ENCODE assay signal across 9 cellular contexts in genomic region chr3:195907730-195908438, GRCh38. TPM values are rescaled to one million over a fixed set of nuclear protein-coding genes. Genes with fewer than 3 reads are reported as not detected.
A peak's percentile ranks its signal among the peaks of the same experiment; 100 is the strongest.
DNase-seq lines count a peak whose midpoint lies in the region; ATAC-seq, FAIRE-seq and TF ChIP-seq lines count a peak whose summit lies in the region.
"Had no signal": no experiment of that assay in that cellular context is flagged by ENCODE, and none has a peak within 500 bp of the region (broad histone marks: within the 10 kb centered on the region; RNA-seq: fewer than 3 reads in every experiment).

No MANE protein-coding gene starts in this region.

- DNase-seq in H54 (ENCODE audit: insufficient read length, low spot score) (peak; percentile 57), NCI-H2107 (lab: John Stamatoyannopoulos, UW) (peak; percentile 57), mucosa of descending colon (peak; percentile 62 to 81 (median 70)), epidermal melanocyte (ENCODE audit: insufficient read length, low spot score) (no peak)
- DNase-seq in activated CD4-positive, alpha-beta T cell treated with anti-CD3 and anti-CD28 coated beads for 48 hours, result peak; percentile 73
- DNase-seq in stimulated activated naive CD8-positive, alpha-beta T cell treated with anti-CD3 and anti-CD28 coated beads, Interleukin-15, amount 100 ng/mL, for 72 hours, result peak; percentile 64 to 68

- no peaks in the 10 kb centered on the region for H3K9me2 ChIP-seq in DOHH2 (replicated peaks; ENCODE audit: control insufficient read depth, low read length)

- H4K20me1 ChIP-seq in DOHH2 (ENCODE audit: control insufficient read depth, insufficient read depth, low read depth, low read length), result no peaks in the 10 kb centered on the region

- H3K36me3 ChIP-seq in DOHH2 (ENCODE audit: control insufficient read depth, low read length), result no peaks in the 10 kb centered on the region
- no peaks in the 10 kb centered on the region for H3K36me3 ChIP-seq in duodenal mucosa (ENCODE audit: control insufficient read depth in 1 of 2, insufficient read depth in 2 of 2, low read length in 2 of 2)
- H3K36me3 ChIP-seq in mucosa of descending colon (ENCODE audit: low read depth), result no peaks in the 10 kb centered on the region

- H3K79me2 ChIP-seq in DOHH2 (ENCODE audit: control insufficient read depth, low read length), result no peaks in the 10 kb centered on the region; the same call in 1 of the 2 replicates

- intact Hi-C loops in mucosa of descending colon (cut with DNase I, micrococcal nuclease), result no loop called here

- ATAC-seq in mucosa of descending colon, result peak; percentile 60
- peak; percentile 34 for ATAC-seq in stimulated activated naive CD8-positive, alpha-beta T cell treated with anti-CD3 and anti-CD28 coated beads, Interleukin-15, amount 100 ng/mL, for 72 hours

- H3K4me3 ChIP-seq in DOHH2 (ENCODE audit: low read length) (peak overlapping the region; percentile 66), duodenal mucosa (ENCODE audit: low read depth in 1 of 2, low read length in 2 of 2) (peak overlapping the region; percentile 75 to 76), mucosa of descending colon (no peak overlapping the region)

- peak overlapping the region; percentile 90 to 98 for H3K4me3 Mint-ChIP-seq in stimulated activated naive CD8-positive, alpha-beta T cell treated with anti-CD3 and anti-CD28 coated beads, Interleukin-15, amount 100 ng/mL, for 72 hours

- H3K9ac ChIP-seq in duodenal mucosa (ENCODE audit: low read depth in 1 of 2, low read length in 2 of 2), result peak overlapping the region; percentile 56 to 65

- peaks cover 50% of the 10 kb centered on the region for H3K4me1 ChIP-seq in DOHH2 (ENCODE audit: control insufficient read depth, low read length)
- peaks cover 29 to 33% of the 10 kb centered on the region in 2 donors for H3K4me1 ChIP-seq in duodenal mucosa (ENCODE audit: control insufficient read depth in 1 of 2, insufficient read depth in 2 of 2, low read length in 2 of 2)
- H3K4me1 ChIP-seq in mucosa of descending colon (ENCODE audit: low read depth), result peaks cover 26% of the 10 kb centered on the region

- no peaks in the 10 kb centered on the region for H3K9me3 Mint-ChIP-seq in stimulated activated naive CD8-positive, alpha-beta T cell treated with anti-CD3 and anti-CD28 coated beads, Interleukin-15, amount 100 ng/mL, for 72 hours

- no peaks in the 10 kb centered on the region for H3K27me3 Mint-ChIP-seq in stimulated activated naive CD8-positive, alpha-beta T cell treated with anti-CD3 and anti-CD28 coated beads, Interleukin-15, amount 100 ng/mL, for 72 hours

- H3K27ac ChIP-seq in DOHH2 (ENCODE audit: low read depth, low read length), result no peak overlapping the region
- H3K27ac ChIP-seq in duodenal mucosa (ENCODE audit: low read depth, low read length), result peak overlapping the region; percentile 66

- H3K4me2 ChIP-seq in DOHH2 (ENCODE audit: low read length), result peak overlapping the region; percentile 76

- no peak for FAIRE-seq in H54 (lab: Jason Lieb, UNC)
- FAIRE-seq: endometrium had no signal

- H3K9me3 ChIP-seq in DOHH2 (ENCODE audit: control insufficient read depth, insufficient read depth, low read length) (no peaks in the 10 kb centered on the region), duodenal mucosa (ENCODE audit: control insufficient read depth in 1 of 2, low read length in 2 of 2) (no peaks in the 10 kb centered on the region), mucosa of descending colon (no peaks in the 10 kb centered on the region)

- TF ChIP-seq CTCF in DOHH2 (IDR thresholded peaks at IDR 0.05; ENCODE audit: low read depth, low read length, poor library complexity, severe bottlenecking) (no peak), mucosa of descending colon (IDR thresholded peaks at IDR 0.05) (no peak)

- TF ChIP-seq POLR2A in H54 (IDR thresholded peaks at IDR 0.05; ENCODE audit: low read depth, low read length), result no peak

- H3K4me1 Mint-ChIP-seq in stimulated activated naive CD8-positive, alpha-beta T cell treated with anti-CD3 and anti-CD28 coated beads, Interleukin-15, amount 100 ng/mL, for 72 hours, result peaks cover 61% of the 10 kb centered on the region

- H3K27me3 ChIP-seq in DOHH2 (ENCODE audit: control insufficient read depth, low read length) (peaks cover 22% of the 10 kb centered on the region), duodenal mucosa (ENCODE audit: control insufficient read depth in 1 of 2, insufficient read depth in 2 of 2, low read length in 2 of 2) (no peaks in the 10 kb centered on the region)

- H3K27ac Mint-ChIP-seq in stimulated activated naive CD8-positive, alpha-beta T cell treated with anti-CD3 and anti-CD28 coated beads, Interleukin-15, amount 100 ng/mL, for 72 hours, result peak overlapping the region; percentile 81 to 95

- peaks cover 9% of the 10 kb centered on the region for H3F3A ChIP-seq in DOHH2 (ENCODE audit: control insufficient read depth, insufficient read depth)

RNA-seq across cellular contexts. Expression of gene TNK2, which starts 0.5 kb away (rescaled TPM):
- 10 to 100 TPM; 16.8 to 61.1 (median 28.0) TPM for total RNA-seq in mucosa of descending colon
